In the genomic region with DNA sequence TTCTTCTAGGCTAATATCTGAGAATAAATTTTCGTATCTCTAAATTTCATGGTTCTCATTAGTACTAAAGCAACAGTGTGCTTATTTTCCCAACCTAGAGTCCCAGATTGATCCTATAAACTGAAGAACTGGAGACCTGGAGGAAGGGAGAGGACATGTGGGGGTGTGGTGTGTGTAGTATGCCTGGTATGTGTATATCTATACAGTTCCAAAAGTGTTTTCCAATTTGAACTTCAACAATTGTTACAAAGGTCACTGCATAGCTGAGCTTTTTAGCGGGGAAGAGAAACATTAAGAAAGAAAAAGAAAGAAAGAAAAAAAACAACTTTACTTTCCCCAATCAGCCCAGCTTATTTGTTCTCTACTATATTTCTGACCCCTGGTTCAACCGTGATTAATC, we compare ENCODE assay signal across 19 cellular contexts.
DNase-seq lines count a peak whose midpoint lies in the region; ATAC-seq, FAIRE-seq and TF ChIP-seq lines count a peak whose summit lies in the region.
"Had no signal": no experiment of that assay in that cellular context is flagged by ENCODE, and none has a peak within 500 bp of the region (broad histone marks: within the 10 kb centered on the region; RNA-seq: fewer than 3 reads in every experiment).

No MANE protein-coding gene starts in this region.

- TF ChIP-seq RAD21 in HepG2 (CRISPR knock-in tag; IDR thresholded peaks at IDR 0.05) = no peak

- no peak for TF ChIP-seq POLR2A in HepG2 (IDR thresholded peaks at IDR 0.05; ENCODE audit: insufficient read depth in 1 of 2, low read depth in 2 of 2, low read length in 2 of 2)
- no peak for TF ChIP-seq POLR2A in right lobe of liver (IDR thresholded peaks at IDR 0.05)
- no peak for TF ChIP-seq POLR2A in gastrocnemius medialis (IDR thresholded peaks at IDR 0.05)

- no peak for FAIRE-seq in HepG2 (lab: Jason Lieb, UNC)
- FAIRE-seq: GM12878, H1, K562 had no signal

- no peak overlapping the region; a peak in 1 of 6 replicates for H3K4me3 ChIP-seq in HepG2 (replicated peaks in 1 of 3; ENCODE audit: insufficient read depth in 1 of 3, low read depth in 2 of 3, low read length in 3 of 3)
- no peak overlapping the region for H3K4me3 ChIP-seq in right lobe of liver
- H3K4me3 ChIP-seq in SK-N-MC = no peak overlapping the region
- no peak overlapping the region for H3K4me3 ChIP-seq in gastrocnemius medialis
- H3K4me3 ChIP-seq: BLaER1 treated with 17β-estradiol and CSF1 and Interleukin-3, amounts not matched to agents 10 nM and 100 nM; GM12878; K562 had no signal

- H3K4me1 Mint-ChIP-seq in progenitor cell of endocrine pancreas (ENCODE audit: low read depth) = peaks cover 10% of the 10 kb centered on the region
- H3K4me1 Mint-ChIP-seq: B cell, H9 had no signal

- no TSS peak for BruUV-seq in HepG2 (replicated peaks; lab: Mats Ljungman, UMichigan)

- no peak overlapping the region for H2AFZ ChIP-seq in HepG2 (ENCODE audit: low read length)

- peak overlapping the region; percentile 20; the same call in 1 of the 2 replicates for H3K4me2 ChIP-seq in HepG2 (ENCODE audit: low read depth, low read length)
- H3K4me2 ChIP-seq: BLaER1 treated with 17β-estradiol and CSF1 and Interleukin-3, amounts not matched to agents 10 nM and 100 nM had no signal

- CTCF ChIA-PET in HepG2 (lab: Yijun Ruan, JAX; ENCODE audit: low intra/inter-chr PET ratio, low total read pairs) = no interaction called here

- DNase-seq in HepG2 (ENCODE audit: low spot score) (peak; percentile 39), right lobe of liver (no peak), SK-N-MC (ENCODE audit: low read depth, low spot score) (no peak), left lobe of liver (ENCODE audit: low spot score) (no peak), progenitor cell of endocrine pancreas (ENCODE audit: low spot score, unreplicated experiment) (no peak), gastrocnemius medialis (no peak)
- DNase-seq: CD8-positive, alpha-beta T cell; DMS 273 treated with DMSO at 0.1 percent for 48 hours; DMS53; DND-41; EL; H9 had no signal

- H3K27me3 Mint-ChIP-seq in progenitor cell of endocrine pancreas = peaks cover 4% of the 10 kb centered on the region
- H3K27me3 Mint-ChIP-seq: B cell had no signal

- H4K20me1 ChIP-seq in HepG2 (ENCODE audit: insufficient read depth, low read length) = no peaks in the 10 kb centered on the region
- H4K20me1 ChIP-seq: BLaER1 treated with 17β-estradiol and CSF1 and Interleukin-3, amounts not matched to agents 10 nM and 100 nM had no signal

- no peak overlapping the region for H3K27ac ChIP-seq in HepG2 (ENCODE audit: extremely low read length, insufficient read depth, low read length)
- no peak overlapping the region for H3K27ac ChIP-seq in right lobe of liver
- peak overlapping the region; percentile 61 for H3K27ac ChIP-seq in SK-N-MC
- H3K27ac ChIP-seq in gastrocnemius medialis = no peak overlapping the region
- H3K27ac ChIP-seq: BLaER1 treated with 17β-estradiol and CSF1 and Interleukin-3, amounts not matched to agents 10 nM and 100 nM had no signal

- no peak overlapping the region for H3K4me3 Mint-ChIP-seq in progenitor cell of endocrine pancreas (ENCODE audit: low read depth)
- H3K4me3 Mint-ChIP-seq: B cell; CD8-positive, alpha-beta T cell; H9 had no signal

- H3K9me3 Mint-ChIP-seq in progenitor cell of endocrine pancreas (ENCODE audit: low read depth) = no peaks in the 10 kb centered on the region
- H3K9me3 Mint-ChIP-seq: H9 had no signal

- intact Hi-C loops in HepG2 (cut with micrococcal nuclease; ENCODE audit: unreplicated experiment) (loop anchor here (5.0 kb wide), 1 partner anchor 398 kb away; no protein-coding TSS in a partner anchor), right lobe of liver (cut with DNase I) (no loop called here), gastrocnemius medialis (cut with DNase I; ENCODE audit: low total_unique reads) (no loop called here)

- H3K9me3 ChIP-seq in HepG2 (ENCODE audit: low read length) (no peaks in the 10 kb centered on the region), right lobe of liver (no peaks in the 10 kb centered on the region), SK-N-MC (ENCODE audit: low read depth, low read length) (no peaks in the 10 kb centered on the region; the same call in 1 of the 2 replicates), gastrocnemius medialis (no peaks in the 10 kb centered on the region)
- H3K9me3 ChIP-seq: BLaER1 treated with 17β-estradiol and CSF1 and Interleukin-3, amounts not matched to agents 10 nM and 100 nM had no signal

- no peaks in the 10 kb centered on the region for H3K27me3 ChIP-seq in HepG2 (ENCODE audit: control insufficient read depth in 1 of 2, insufficient read depth in 2 of 2, low read length in 2 of 2)
- no peaks in the 10 kb centered on the region for H3K27me3 ChIP-seq in right lobe of liver
- no peaks in the 10 kb centered on the region for H3K27me3 ChIP-seq in gastrocnemius medialis
- H3K27me3 ChIP-seq: BLaER1 treated with 17β-estradiol and CSF1 and Interleukin-3, amounts not matched to agents 10 nM and 100 nM had no signal

- WGBS in HepG2 (ENCODE audit: low lambda C conversion rate) = 7% methylated on average over 3 of the region's 3 CpGs
- 60% methylated on average over 3 of the region's 3 CpGs for WGBS in right lobe of liver (ENCODE audit: insufficient coverage, low coverage, low lambda C conversion rate, missing lambda C conversion rate)

- ATAC-seq in HepG2 (peak; percentile 91), right lobe of liver (no peak), left lobe of liver (peak; percentile 19), GM21619 (IDR thresholded peaks at IDR 0.05; ENCODE audit: unreplicated experiment) (no peak), gastrocnemius medialis (no peak), GM18873 (IDR thresholded peaks at IDR 0.05; ENCODE audit: low FRiP score, unreplicated experiment) (no peak)
- ATAC-seq: CD8-positive, alpha-beta T cell; GM12878; K562 had no signal

- H3K36me3 ChIP-seq in HepG2 (replicated peaks in 1 of 2; ENCODE audit: control insufficient read depth in 1 of 2, insufficient read depth in 2 of 2, low read length in 2 of 2) (no peaks in the 10 kb centered on the region), right lobe of liver (no peaks in the 10 kb centered on the region), SK-N-MC (ENCODE audit: insufficient read depth, low read length) (peaks cover 32% of the 10 kb centered on the region), gastrocnemius medialis (no peaks in the 10 kb centered on the region)
- H3K36me3 ChIP-seq: BLaER1 treated with 17β-estradiol and CSF1 and Interleukin-3, amounts not matched to agents 10 nM and 100 nM had no signal

- no peak for TF ChIP-seq EP300 in HepG2 (IDR thresholded peaks at IDR 0.05; ENCODE audit: low read depth in 2 of 2, low read length in 2 of 2)
- TF ChIP-seq EP300 in HepG2 (CRISPR knock-in tag; IDR thresholded peaks at IDR 0.05; ENCODE audit: borderline replicate concordance) = no peak

- in situ Hi-C loops in HepG2 (cut with HindIII; ENCODE audit: extremely low pct_ligation_motif_present, low pct_unique_long_range_greater_than_20kb) (no loop called here), gastrocnemius medialis (cut with MboI; ENCODE audit: low sequenced_read_pairs in 4 of 4) (loop anchor here in 1 of 4 donors (25.0 kb wide), 1 partner anchor 92 kb away; no protein-coding TSS in a partner anchor)

- TF ChIP-seq CTCF in HepG2 (CRISPR knock-in tag; IDR thresholded peaks at IDR 0.05) (no peak), right lobe of liver (IDR thresholded peaks at IDR 0.05) (no peak), progenitor cell of endocrine pancreas (IDR thresholded peaks at IDR 0.05; ENCODE audit: unreplicated experiment) (no peak), gastrocnemius medialis (IDR thresholded peaks at IDR 0.05 in 4 of 5, conservative IDR thresholded peaks at IDR 0.05 in 1 of 5) (no peak)

- peak overlapping the region; percentile 54 for H3K27ac Mint-ChIP-seq in progenitor cell of endocrine pancreas
- H3K27ac Mint-ChIP-seq: B cell; CD8-positive, alpha-beta T cell; H9 had no signal

- POLR2A ChIA-PET in HepG2 (lab: Yijun Ruan, JAX) = interaction anchor here (0.7 to 0.9 kb wide), 2 partner anchors 8 to 13 kb away, joined by 3 read pairs; no protein-coding TSS in a partner anchor

- peaks cover 16% of the 10 kb centered on the region for H3K4me1 ChIP-seq in HepG2 (ENCODE audit: insufficient read depth, low read length)
- H3K4me1 ChIP-seq in right lobe of liver = no peaks in the 10 kb centered on the region
- H3K4me1 ChIP-seq in gastrocnemius medialis = peaks cover 8 to 11% of the 10 kb centered on the region in 2 donors
- H3K4me1 ChIP-seq: BLaER1 treated with 17β-estradiol and CSF1 and Interleukin-3, amounts not matched to agents 10 nM and 100 nM had no signal

- H3K9ac ChIP-seq in HepG2 (ENCODE audit: insufficient read depth, low read depth, low read length) (no peak overlapping the region), SK-N-MC (ENCODE audit: insufficient read length) (no peak overlapping the region)
- H3K9ac ChIP-seq: BLaER1 treated with 17β-estradiol and CSF1 and Interleukin-3, amounts not matched to agents 10 nM and 100 nM had no signal

- peaks cover 1% of the 10 kb centered on the region for H3K36me3 Mint-ChIP-seq in progenitor cell of endocrine pancreas (ENCODE audit: insufficient read depth)
- H3K36me3 Mint-ChIP-seq: CD8-positive, alpha-beta T cell had no signal

- H3K79me2 ChIP-seq in HepG2 (ENCODE audit: insufficient read depth, low read length) = no peaks in the 10 kb centered on the region

TF ChIP-seq in HepG2, 621 proteins besides CTCF, POLR2A, EP300 and RAD21 (continues in another document):
- peak; percentile 92 for TF ChIP-seq PPARG (CRISPR knock-in tag; conservative IDR thresholded peaks at IDR 0.05)
- no peak for TF ChIP-seq ZNF430 (CRISPR knock-in tag; IDR thresholded peaks at IDR 0.05)
- TF ChIP-seq ZBTB20 (CRISPR knock-in tag; IDR thresholded peaks at IDR 0.05; ENCODE audit: borderline replicate concordance, low read depth) = peak; percentile 52; the same call in 1 of the 2 replicates
- TF ChIP-seq POGZ (CRISPR knock-in tag; IDR thresholded peaks at IDR 0.05) = 0 out of 2 replicates have a peak, but pooled peaks have one; percentile 31
- no peak for TF ChIP-seq JUNB (CRISPR knock-in tag; IDR thresholded peaks at IDR 0.05; ENCODE audit: borderline replicate concordance)
- no peak for TF ChIP-seq ZFP36L1 (CRISPR knock-in tag; IDR thresholded peaks at IDR 0.05)
- TF ChIP-seq ZNF335 (CRISPR knock-in tag; IDR thresholded peaks at IDR 0.05) = no peak
- TF ChIP-seq HNF4A (CRISPR knock-in tag; IDR thresholded peaks at IDR 0.05) = peak; percentile 44
- TF ChIP-seq, protein P1, sequence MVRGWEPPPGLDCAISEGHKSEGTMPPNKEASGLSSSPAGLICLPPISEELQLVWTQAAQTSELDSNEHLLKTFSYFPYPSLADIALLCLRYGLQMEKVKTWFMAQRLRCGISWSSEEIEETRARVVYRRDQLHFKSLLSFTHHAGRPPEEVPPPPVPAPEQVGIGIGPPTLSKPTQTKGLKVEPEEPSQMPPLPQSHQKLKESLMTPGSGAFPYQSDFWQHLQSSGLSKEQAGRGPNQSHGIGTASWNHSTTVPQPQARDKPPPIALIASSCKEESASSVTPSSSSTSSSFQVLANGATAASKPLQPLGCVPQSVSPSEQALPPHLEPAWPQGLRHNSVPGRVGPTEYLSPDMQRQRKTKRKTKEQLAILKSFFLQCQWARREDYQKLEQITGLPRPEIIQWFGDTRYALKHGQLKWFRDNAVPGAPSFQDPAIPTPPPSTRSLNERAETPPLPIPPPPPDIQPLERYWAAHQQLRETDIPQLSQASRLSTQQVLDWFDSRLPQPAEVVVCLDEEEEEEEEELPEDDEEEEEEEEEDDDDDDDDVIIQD (CRISPR knock-in tag; IDR thresholded peaks at IDR 0.05; ENCODE audit: low read depth) = peak; percentile 64; the same call in 1 of the 2 replicates

Comparison
In these comparisons a context has a peak if more than half of its experiments do, and no peak if none do; other contexts are left out.
1. ATAC-seq: peak in HepG2 (single experiment) and left lobe of liver (single experiment); none in right lobe of liver (0 of 4), GM21619 (single experiment), gastrocnemius medialis (0 of 2) and GM18873 (single experiment).